In genomic region chr4:152682143-152682542, GRCh38 we compare ENCODE assay signal across 15 cellular contexts. TPM values are rescaled to one million over a fixed set of nuclear protein-coding genes. Genes with fewer than 3 reads are reported as not detected.
"Had no signal": no experiment of that assay in that cellular context is flagged by ENCODE, and none has a peak within 500 bp of the region (broad histone marks: within the 10 kb centered on the region; RNA-seq: fewer than 3 reads in every experiment).

No MANE protein-coding gene starts in this region.

- H3K9me3 ChIP-seq: psoas muscle, right lobe of liver, transverse colon had no signal

- H3K27ac Mint-ChIP-seq: activated naive CD4-positive, alpha-beta T cell treated with anti-CD3 and anti-CD28 coated beads for 36 hours; activated naive CD8-positive, alpha-beta T cell treated with anti-CD3 and anti-CD28 coated beads, Interleukin-2, amount 50 U/mL, for 24 hours; activated T-helper 2 cell treated with anti-CD3 and anti-CD28 coated beads, Interferon-gamma antibody, Interleukin-2, Interleukin-4, amounts not matched to agents 10 μg/mL and 5 μg/mL and 100 μg/mL, durations not matched to agents 14 hours and 24 hours and 36 hours; dendritic cell treated with granulocyte-macrophage colony-stimulating factor and Interleukin-4, amounts not matched to agents 40 ng/mL and 50 ng/mL, for 4 days; effector memory CD8-positive, alpha-beta T cell had no signal

- ATAC-seq: activated naive CD8-positive, alpha-beta T cell treated with anti-CD3 and anti-CD28 coated beads, Interleukin-2, amount 50 U/mL, for 24 hours; effector memory CD8-positive, alpha-beta T cell; psoas muscle; right lobe of liver; stimulated activated naive CD8-positive, alpha-beta T cell treated with anti-CD3 and anti-CD28 coated beads, Interleukin-15, Interleukin-2, amounts not matched to agents 100 U/mL and 50 U/mL, for 24 hours had no signal

- H3K4me3 Mint-ChIP-seq: activated naive CD4-positive, alpha-beta T cell treated with anti-CD3 and anti-CD28 coated beads for 36 hours; activated naive CD8-positive, alpha-beta T cell treated with anti-CD3 and anti-CD28 coated beads, Interleukin-2, amount 50 U/mL, for 24 hours; dendritic cell treated with granulocyte-macrophage colony-stimulating factor and Interleukin-4, amounts not matched to agents 40 ng/mL and 50 ng/mL, for 4 days; effector memory CD8-positive, alpha-beta T cell had no signal

- H3K4me3 ChIP-seq: psoas muscle, right lobe of liver, transverse colon had no signal

- DNase-seq: activated CD4-positive, alpha-beta T cell treated with anti-CD3 and anti-CD28 coated beads for 1 hour; activated CD4-positive, alpha-beta T cell treated with anti-CD3 and anti-CD28 coated beads, Interleukin-2, amount 50 U/mL, for 4 hours; activated naive CD4-positive, alpha-beta T cell treated with anti-CD3 and anti-CD28 coated beads for 36 hours; activated naive CD8-positive, alpha-beta T cell treated with anti-CD3 and anti-CD28 coated beads, Interleukin-2, amount 50 U/mL, for 24 hours; aorta; cerebellar nuclear complex; effector memory CD8-positive, alpha-beta T cell; psoas muscle; right lobe of liver; stimulated activated naive CD8-positive, alpha-beta T cell treated with anti-CD3 and anti-CD28 coated beads, Interleukin-15, Interleukin-2, amounts not matched to agents 100 U/mL and 50 U/mL, for 24 hours; T1000 had no signal

- H3K36me3 ChIP-seq: right lobe of liver, transverse colon had no signal

- H3K4me1 ChIP-seq: psoas muscle had no signal

- H3K27me3 Mint-ChIP-seq: activated naive CD8-positive, alpha-beta T cell treated with anti-CD3 and anti-CD28 coated beads, Interleukin-2, amount 50 U/mL, for 24 hours; dendritic cell treated with granulocyte-macrophage colony-stimulating factor and Interleukin-4, amounts not matched to agents 40 ng/mL and 50 ng/mL, for 4 days; effector memory CD8-positive, alpha-beta T cell had no signal

- H3K9me3 Mint-ChIP-seq: activated naive CD4-positive, alpha-beta T cell treated with anti-CD3 and anti-CD28 coated beads for 36 hours; activated naive CD8-positive, alpha-beta T cell treated with anti-CD3 and anti-CD28 coated beads, Interleukin-2, amount 50 U/mL, for 24 hours; activated T-helper 2 cell treated with anti-CD3 and anti-CD28 coated beads, Interferon-gamma antibody, Interleukin-2, Interleukin-4, amounts not matched to agents 10 μg/mL and 5 μg/mL and 100 μg/mL, durations not matched to agents 14 hours and 24 hours and 36 hours; dendritic cell treated with granulocyte-macrophage colony-stimulating factor and Interleukin-4, amounts not matched to agents 40 ng/mL and 50 ng/mL, for 4 days; effector memory CD8-positive, alpha-beta T cell had no signal

- H3K27ac ChIP-seq: psoas muscle, right lobe of liver, transverse colon had no signal

- H3K27me3 ChIP-seq: right lobe of liver, transverse colon had no signal

RNA-seq across cellular contexts. Expression of gene TMEM154, which starts 2.3 kb away (rescaled TPM):
- polyA plus RNA-seq: neural cell had no signal
